Comparison of ENCODE assay signal across 1 cellular context in the genomic region with DNA sequence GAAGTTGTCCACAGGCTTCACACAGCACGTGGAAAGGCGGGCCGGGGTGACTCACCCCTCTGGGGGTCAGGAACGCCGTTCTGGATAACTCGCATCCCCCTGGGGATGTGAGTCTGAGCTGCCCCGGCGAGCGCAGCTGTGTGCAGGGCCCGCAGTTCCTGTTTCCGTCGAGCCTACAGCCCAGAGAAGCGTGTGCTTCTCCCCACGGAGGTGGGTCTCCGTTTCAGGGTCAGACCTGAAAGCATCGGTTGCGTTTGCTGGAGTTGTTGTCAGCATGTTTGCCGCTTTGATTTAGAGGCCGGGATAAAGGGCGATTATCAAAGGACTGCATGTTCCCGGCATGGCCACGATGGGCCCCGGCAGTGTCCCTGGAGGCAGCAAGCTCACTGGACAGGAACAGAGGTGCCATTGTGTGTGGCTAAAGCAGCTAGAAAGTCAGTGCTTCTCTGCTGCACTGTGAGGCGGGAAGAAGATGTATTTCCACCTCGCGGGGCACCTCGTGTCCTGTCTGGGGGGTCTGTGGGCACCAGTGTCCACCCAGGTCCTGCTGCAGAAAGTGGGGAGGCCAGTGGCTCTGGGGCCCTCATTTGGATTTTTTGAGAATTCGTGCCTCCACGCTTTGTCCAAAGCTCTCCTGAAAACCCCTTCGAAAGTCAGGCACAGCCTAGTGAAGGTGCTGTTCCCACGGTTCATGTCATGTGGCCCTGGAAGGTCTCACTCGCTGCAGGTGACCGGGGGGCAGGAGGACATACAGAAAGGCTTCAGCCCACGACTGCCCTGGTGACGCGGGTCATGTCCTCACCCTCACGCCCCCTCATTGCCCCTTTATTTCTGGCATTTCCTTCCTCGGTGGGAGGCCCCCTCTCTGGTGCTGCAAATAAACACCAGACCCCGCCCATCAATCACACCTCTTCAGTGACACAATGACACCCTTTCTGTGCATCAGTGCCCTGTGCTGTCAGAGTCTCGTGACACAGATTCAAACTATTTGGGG.
TF ChIP-seq lines count a peak whose summit lies in the region.

No MANE protein-coding gene starts in this region.

TF ChIP-seq in HepG2, 621 proteins besides CTCF, POLR2A, EP300 and RAD21 (continued from another document and continues in another):
- TF ChIP-seq CHCHD3 (CRISPR knock-in tag; IDR thresholded peaks at IDR 0.05): no peak
- TF ChIP-seq ZBTB14 (CRISPR knock-in tag; IDR thresholded peaks at IDR 0.05): no peak
- TF ChIP-seq NR2F2 (IDR thresholded peaks at IDR 0.05; ENCODE audit: borderline replicate concordance, low read depth): no peak
- TF ChIP-seq EZH2 (conservative IDR thresholded peaks at IDR 0.05; ENCODE audit: low read depth, low read length): no peak
- no peak for TF ChIP-seq ZZZ3 (CRISPR knock-in tag; IDR thresholded peaks at IDR 0.05; ENCODE audit: borderline replicate concordance)
- TF ChIP-seq HIVEP1 (CRISPR knock-in tag; IDR thresholded peaks at IDR 0.05): no peak
- no peak; the same call in 1 of the 2 replicates for TF ChIP-seq RNF2 (conservative IDR thresholded peaks at IDR 0.05; ENCODE audit: low read depth)
- no peak for TF ChIP-seq HOXA5 (CRISPR knock-in tag; IDR thresholded peaks at IDR 0.05)
- no peak for TF ChIP-seq ZNF83 (CRISPR knock-in tag; IDR thresholded peaks at IDR 0.05; ENCODE audit: borderline replicate concordance)
- TF ChIP-seq SNAPC5 (CRISPR knock-in tag; IDR thresholded peaks at IDR 0.05; ENCODE audit: borderline replicate concordance): no peak; the same call in 1 of the 2 replicates
- TF ChIP-seq ZNF333 (CRISPR knock-in tag; IDR thresholded peaks at IDR 0.05; ENCODE audit: borderline replicate concordance): no peak
- peak; percentile 51; the same call in 1 of the 2 replicates for TF ChIP-seq KMT2A (CRISPR knock-in tag; IDR thresholded peaks at IDR 0.05)
- peak; percentile 80 for TF ChIP-seq ZFX (CRISPR knock-in tag; IDR thresholded peaks at IDR 0.05; ENCODE audit: low read depth)
- 0 out of 2 replicates have a peak, but pooled peaks have one; percentile 20 for TF ChIP-seq DMAP1 (CRISPR knock-in tag; IDR thresholded peaks at IDR 0.05)
- TF ChIP-seq TCF7 (IDR thresholded peaks at IDR 0.05; ENCODE audit: low read depth): peak; percentile 62
- no peak for TF ChIP-seq ELF3 (CRISPR knock-in tag; IDR thresholded peaks at IDR 0.05)
- TF ChIP-seq ZNF180 (CRISPR knock-in tag; IDR thresholded peaks at IDR 0.05; ENCODE audit: borderline replicate concordance, low read depth): no peak
- TF ChIP-seq TBP (CRISPR knock-in tag; IDR thresholded peaks at IDR 0.05): no peak
- TF ChIP-seq PHF8 (CRISPR knock-in tag; IDR thresholded peaks at IDR 0.05): peak; percentile 68; the same call in 1 of the 2 replicates
- no peak for TF ChIP-seq RFXANK (CRISPR knock-in tag; IDR thresholded peaks at IDR 0.05)
- no peak for TF ChIP-seq MZF1 (CRISPR knock-in tag; IDR thresholded peaks at IDR 0.05; ENCODE audit: borderline replicate concordance)
- no peak for TF ChIP-seq ZMYM4 (CRISPR knock-in tag; IDR thresholded peaks at IDR 0.05)
- TF ChIP-seq, protein P1, sequence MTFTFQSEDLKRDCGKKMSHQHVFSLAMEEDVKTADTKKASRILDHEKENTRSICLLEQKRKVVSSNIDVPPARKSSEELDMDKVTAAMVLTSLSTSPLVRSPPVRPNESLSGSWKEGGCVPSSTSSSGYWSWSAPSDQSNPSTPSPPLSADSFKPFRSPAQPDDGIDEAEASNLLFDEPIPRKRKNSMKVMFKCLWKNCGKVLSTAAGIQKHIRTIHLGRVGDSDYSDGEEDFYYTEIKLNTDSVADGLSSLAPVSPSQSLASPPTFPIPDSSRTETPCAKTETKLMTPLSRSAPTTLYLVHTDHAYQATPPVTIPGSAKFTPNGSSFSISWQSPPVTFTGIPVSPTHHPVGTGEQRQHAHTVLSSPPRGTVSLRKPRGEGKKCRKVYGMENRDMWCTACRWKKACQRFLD (CRISPR knock-in tag; IDR thresholded peaks at IDR 0.05; ENCODE audit: borderline replicate concordance): no peak
- TF ChIP-seq ZSCAN12 (CRISPR knock-in tag; IDR thresholded peaks at IDR 0.05): no peak
- TF ChIP-seq MTA1 (CRISPR knock-in tag; IDR thresholded peaks at IDR 0.05; ENCODE audit: borderline replicate concordance): peak; percentile 34; the same call in 1 of the 2 replicates
- TF ChIP-seq SALL2 (CRISPR knock-in tag; IDR thresholded peaks at IDR 0.05): no peak
- TF ChIP-seq NR2F1 (CRISPR knock-in tag; IDR thresholded peaks at IDR 0.05): no peak
- no peak for TF ChIP-seq SKI (IDR thresholded peaks at IDR 0.05; ENCODE audit: partially characterized antibody)
- TF ChIP-seq PRMT3 (CRISPR knock-in tag; IDR thresholded peaks at IDR 0.05; ENCODE audit: borderline replicate concordance, low read depth): no peak
- no peak for TF ChIP-seq CBFB (CRISPR knock-in tag; IDR thresholded peaks at IDR 0.05)
- no peak for TF ChIP-seq ZNF160 (CRISPR knock-in tag; IDR thresholded peaks at IDR 0.05)
- no peak for TF ChIP-seq HNF4G (IDR thresholded peaks at IDR 0.05; ENCODE audit: borderline replicate concordance, low read depth, low read length)
- peak; percentile 41; the same call in 1 of the 2 replicates for TF ChIP-seq HNF4G (CRISPR knock-in tag; IDR thresholded peaks at IDR 0.05; ENCODE audit: borderline replicate concordance, low read depth)
- TF ChIP-seq ZFAT (CRISPR knock-in tag; conservative IDR thresholded peaks at IDR 0.05): no peak
- TF ChIP-seq, protein P2, sequence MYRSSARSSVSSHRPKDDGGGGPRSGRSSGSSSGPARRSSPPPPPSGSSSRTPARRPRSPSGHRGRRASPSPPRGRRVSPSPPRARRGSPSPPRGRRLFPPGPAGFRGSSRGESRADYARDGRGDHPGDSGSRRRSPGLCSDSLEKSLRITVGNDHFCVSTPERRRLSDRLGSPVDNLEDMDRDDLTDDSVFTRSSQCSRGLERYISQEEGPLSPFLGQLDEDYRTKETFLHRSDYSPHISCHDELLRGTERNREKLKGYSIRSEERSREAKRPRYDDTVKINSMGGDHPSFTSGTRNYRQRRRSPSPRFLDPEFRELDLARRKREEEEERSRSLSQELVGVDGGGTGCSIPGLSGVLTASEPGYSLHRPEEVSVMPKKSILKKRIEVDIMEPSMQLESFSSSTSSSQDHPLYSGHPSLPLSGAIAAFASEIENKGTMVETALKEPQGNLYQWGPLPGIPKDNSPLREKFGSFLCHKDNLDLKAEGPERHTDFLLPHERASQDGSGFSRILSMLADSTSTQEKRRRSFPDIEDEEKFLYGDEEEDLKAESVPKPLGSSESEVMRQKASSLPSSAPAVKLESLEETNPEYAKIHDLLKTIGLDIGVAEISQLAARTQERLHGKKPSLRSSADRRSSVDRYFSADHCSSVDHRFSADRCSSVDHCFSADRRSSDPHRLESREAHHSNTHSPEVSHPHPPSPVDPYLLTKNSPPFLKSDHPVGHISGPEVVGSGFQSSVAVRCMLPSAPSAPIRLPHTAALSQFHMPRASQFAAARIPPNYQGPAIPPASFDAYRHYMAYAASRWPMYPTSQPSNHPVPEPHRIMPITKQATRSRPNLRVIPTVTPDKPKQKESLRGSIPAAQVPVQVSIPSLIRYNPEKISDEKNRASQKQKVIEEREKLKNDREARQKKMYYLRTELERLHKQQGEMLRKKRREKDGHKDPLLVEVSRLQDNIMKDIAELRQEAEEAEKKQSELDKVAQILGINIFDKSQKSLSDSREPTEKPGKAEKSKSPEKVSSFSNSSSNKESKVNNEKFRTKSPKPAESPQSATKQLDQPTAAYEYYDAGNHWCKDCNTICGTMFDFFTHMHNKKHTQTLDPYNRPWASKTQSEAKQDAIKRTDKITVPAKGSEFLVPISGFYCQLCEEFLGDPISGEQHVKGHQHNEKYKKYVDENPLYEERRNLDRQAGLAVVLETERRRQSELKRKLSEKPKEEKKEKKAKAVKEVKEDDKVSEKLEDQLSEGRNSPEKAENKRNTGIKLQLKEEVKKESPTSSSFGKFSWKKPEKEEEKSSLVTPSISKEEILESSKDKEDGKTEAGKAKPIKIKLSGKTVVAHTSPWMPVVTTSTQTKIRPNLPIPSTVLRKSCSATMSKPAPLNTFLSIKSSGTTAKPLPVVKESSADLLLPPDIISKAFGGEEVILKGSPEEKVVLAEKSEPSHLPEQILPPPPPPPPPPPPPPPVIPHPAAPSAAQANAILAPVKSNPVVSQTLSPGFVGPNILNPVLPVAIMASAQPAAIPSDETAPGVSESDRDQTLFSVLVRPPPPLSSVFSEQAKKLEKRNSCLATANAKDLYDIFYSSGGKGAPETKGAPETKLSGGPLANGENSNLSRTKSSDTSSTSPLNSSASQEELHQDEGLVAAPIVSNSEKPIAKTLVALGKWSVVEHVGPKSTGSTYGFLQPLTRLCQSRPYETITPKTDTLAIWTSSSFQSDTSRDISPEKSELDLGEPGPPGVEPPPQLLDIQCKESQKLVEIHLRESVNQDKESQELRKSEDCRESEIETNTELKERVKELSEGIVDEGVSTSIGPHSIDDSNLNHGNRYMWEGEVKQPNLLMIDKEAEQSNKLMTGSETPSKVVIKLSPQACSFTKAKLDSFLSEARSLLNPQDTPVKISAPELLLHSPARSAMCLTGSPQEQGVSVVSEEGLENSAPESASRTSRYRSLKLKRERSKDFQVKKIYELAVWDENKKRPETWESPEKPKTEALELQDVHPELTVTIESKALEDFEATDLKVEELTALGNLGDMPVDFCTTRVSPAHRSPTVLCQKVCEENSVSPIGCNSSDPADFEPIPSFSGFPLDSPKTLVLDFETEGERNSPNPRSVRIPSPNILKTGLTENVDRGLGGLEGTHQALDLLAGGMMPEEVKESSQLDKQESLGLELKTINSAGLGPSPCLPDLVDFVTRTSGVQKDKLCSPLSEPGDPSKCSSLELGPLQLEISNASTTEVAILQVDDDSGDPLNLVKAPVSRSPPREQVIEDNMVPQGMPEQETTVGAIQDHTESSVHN (CRISPR knock-in tag; IDR thresholded peaks at IDR 0.05): no peak; the same call in 1 of the 2 replicates
- TF ChIP-seq ZBTB34 (CRISPR knock-in tag; IDR thresholded peaks at IDR 0.05): no peak
- TF ChIP-seq, protein P3, sequence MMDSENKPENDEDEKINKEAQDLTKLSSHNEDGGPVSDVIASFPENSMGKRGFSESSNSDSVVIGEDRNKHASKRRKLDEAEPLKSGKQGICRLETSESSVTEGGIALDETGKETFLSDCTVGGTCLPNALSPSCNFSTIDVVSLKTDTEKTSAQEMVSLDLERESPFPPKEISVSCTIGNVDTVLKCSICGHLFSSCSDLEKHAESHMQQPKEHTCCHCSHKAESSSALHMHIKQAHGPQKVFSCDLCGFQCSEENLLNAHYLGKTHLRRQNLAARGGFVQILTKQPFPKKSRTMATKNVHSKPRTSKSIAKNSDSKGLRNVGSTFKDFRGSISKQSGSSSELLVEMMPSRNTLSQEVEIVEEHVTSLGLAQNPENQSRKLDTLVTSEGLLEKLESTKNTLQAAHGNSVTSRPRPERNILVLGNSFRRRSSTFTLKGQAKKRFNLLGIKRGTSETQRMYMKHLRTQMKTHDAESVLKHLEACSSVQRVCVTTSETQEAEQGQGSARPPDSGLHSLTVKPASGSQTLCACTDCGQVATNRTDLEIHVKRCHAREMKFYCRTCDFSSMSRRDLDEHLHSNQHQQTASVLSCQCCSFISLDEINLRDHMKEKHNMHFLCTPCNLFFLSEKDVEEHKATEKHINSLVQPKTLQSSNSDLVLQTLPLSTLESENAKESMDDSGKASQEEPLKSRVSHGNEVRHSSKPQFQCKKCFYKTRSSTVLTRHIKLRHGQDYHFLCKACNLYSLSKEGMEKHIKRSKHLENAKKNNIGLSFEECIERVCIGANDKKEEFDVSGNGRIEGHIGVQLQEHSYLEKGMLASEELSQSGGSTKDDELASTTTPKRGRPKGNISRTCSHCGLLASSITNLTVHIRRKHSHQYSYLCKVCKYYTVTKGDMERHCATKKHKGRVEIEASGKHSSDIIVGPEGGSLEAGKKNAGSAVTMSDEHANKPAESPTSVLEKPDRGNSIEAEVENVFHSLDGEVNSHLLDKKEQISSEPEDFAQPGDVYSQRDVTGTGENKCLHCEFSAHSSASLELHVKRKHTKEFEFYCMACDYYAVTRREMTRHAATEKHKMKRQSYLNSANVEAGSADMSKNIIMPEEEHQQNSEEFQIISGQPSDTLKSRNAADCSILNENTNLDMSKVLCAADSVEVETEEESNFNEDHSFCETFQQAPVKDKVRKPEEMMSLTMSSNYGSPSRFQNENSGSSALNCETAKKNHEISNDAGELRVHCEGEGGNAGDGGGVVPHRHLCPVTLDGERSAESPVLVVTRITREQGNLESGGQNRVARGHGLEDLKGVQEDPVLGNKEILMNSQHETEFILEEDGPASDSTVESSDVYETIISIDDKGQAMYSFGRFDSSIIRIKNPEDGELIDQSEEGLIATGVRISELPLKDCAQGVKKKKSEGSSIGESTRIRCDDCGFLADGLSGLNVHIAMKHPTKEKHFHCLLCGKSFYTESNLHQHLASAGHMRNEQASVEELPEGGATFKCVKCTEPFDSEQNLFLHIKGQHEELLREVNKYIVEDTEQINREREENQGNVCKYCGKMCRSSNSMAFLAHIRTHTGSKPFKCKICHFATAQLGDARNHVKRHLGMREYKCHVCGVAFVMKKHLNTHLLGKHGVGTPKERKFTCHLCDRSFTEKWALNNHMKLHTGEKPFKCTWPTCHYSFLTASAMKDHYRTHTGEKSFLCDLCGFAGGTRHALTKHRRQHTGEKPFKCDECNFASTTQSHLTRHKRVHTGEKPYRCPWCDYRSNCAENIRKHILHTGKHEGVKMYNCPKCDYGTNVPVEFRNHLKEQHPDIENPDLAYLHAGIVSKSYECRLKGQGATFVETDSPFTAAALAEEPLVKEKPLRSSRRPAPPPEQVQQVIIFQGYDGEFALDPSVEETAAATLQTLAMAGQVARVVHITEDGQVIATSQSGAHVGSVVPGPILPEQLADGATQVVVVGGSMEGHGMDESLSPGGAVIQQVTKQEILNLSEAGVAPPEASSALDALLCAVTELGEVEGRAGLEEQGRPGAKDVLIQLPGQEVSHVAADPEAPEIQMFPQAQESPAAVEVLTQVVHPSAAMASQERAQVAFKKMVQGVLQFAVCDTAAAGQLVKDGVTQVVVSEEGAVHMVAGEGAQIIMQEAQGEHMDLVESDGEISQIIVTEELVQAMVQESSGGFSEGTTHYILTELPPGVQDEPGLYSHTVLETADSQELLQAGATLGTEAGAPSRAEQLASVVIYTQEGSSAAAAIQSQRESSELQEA (CRISPR knock-in tag; IDR thresholded peaks at IDR 0.05; ENCODE audit: not compliant biosample characterization): no peak
- no peak for TF ChIP-seq ZNF224 (CRISPR knock-in tag; IDR thresholded peaks at IDR 0.05)
